Comparison of ENCODE assay signal across 12 cellular contexts in genomic region chr4:139509727-139510410, GRCh38. TPM values are rescaled to one million over a fixed set of nuclear protein-coding genes. Genes with fewer than 3 reads are reported as not detected.
DNase-seq lines count a peak whose midpoint lies in the region; ATAC-seq, FAIRE-seq and TF ChIP-seq lines count a peak whose summit lies in the region.
"Had no signal": no experiment of that assay in that cellular context is flagged by ENCODE, and none has a peak within 500 bp of the region (broad histone marks: within the 10 kb centered on the region; RNA-seq: fewer than 3 reads in every experiment).

No MANE protein-coding gene starts in this region.

- H2BK15ac ChIP-seq in H9 (ENCODE audit: low read depth, low read length): no peak overlapping the region

- H2BK5ac ChIP-seq in H9 (ENCODE audit: insufficient read length, low read length): no peak overlapping the region

- H2AK5ac ChIP-seq in H9 (ENCODE audit: insufficient read length, low read length): no peak overlapping the region

- H3K79me2 ChIP-seq in H9 (ENCODE audit: insufficient read depth, low read length): no peaks in the 10 kb centered on the region

- H3K27ac Mint-ChIP-seq in H9: peak overlapping the region in 2 of 3 experiments; percentile 47 to 66; a peak in 2 of 7 replicates
- H3K27ac Mint-ChIP-seq: natural killer cell; stimulated activated naive CD8-positive, alpha-beta T cell treated with anti-CD3 and anti-CD28 coated beads, Interleukin-15, Interleukin-2, amounts not matched to agents 100 ng/mL and 50 ng/mL, for 24 hours had no signal

- no peak overlapping the region for H2AFZ ChIP-seq in H9 (ENCODE audit: low read length)

- CTCF ChIA-PET in AG04449 (lab: Yijun Ruan, JAX): interaction anchor here (0.8 to 4.5 kb wide), 9 partner anchors 8 to 147 kb away, joined by 3 to 33 read pairs (median 5); no protein-coding TSS in a partner anchor

- no peak overlapping the region for H3K4me3 ChIP-seq in AG04449 (ENCODE audit: low read depth, low read length)
- no peak overlapping the region for H3K4me3 ChIP-seq in astrocyte of the cerebellum (ENCODE audit: low read depth, low read length)
- H3K4me3 ChIP-seq: SJCRH30 had no signal

- DNase-seq in AG04449 (ENCODE audit: low read depth, low spot score) (no peak), H9 (peak; percentile 66), astrocyte of the cerebellum (ENCODE audit: low read depth) (no peak), iPS-NIHi11 (ENCODE audit: low spot score) (peak; percentile 63), islet precursor cell (no peak), GM19239 (ENCODE audit: insufficient read length, low spot score) (no peak)
- DNase-seq: GF-D8, natural killer cell, SJCRH30 had no signal

- ATAC-seq in HG02970 (IDR thresholded peaks at IDR 0.05; ENCODE audit: low FRiP score, unreplicated experiment): no peak
- ATAC-seq in GM19463 (IDR thresholded peaks at IDR 0.05; ENCODE audit: unreplicated experiment): no peak
- ATAC-seq: natural killer cell had no signal

- no peak overlapping the region for H4K91ac ChIP-seq in H9 (ENCODE audit: insufficient read length, low read depth, low read length)

- H2BK120ac ChIP-seq in H9 (ENCODE audit: low read depth, low read length, poor library complexity, severe bottlenecking): no peak overlapping the region

- no peak overlapping the region for H3K9ac ChIP-seq in H9 (ENCODE audit: extremely low read depth, insufficient read length, low read length)

- no peaks in the 10 kb centered on the region for H3K9me3 Mint-ChIP-seq in H9
- H3K9me3 Mint-ChIP-seq: natural killer cell; stimulated activated naive CD8-positive, alpha-beta T cell treated with anti-CD3 and anti-CD28 coated beads, Interleukin-15, Interleukin-2, amounts not matched to agents 100 ng/mL and 50 ng/mL, for 24 hours had no signal

- H3K14ac ChIP-seq in H9 (ENCODE audit: insufficient read depth, low read length): no peak overlapping the region

- H3K4me1 ChIP-seq in H9 (ENCODE audit: insufficient read depth, low read length): no peaks in the 10 kb centered on the region
- H3K4me1 ChIP-seq: SJCRH30 had no signal

- no peaks in the 10 kb centered on the region for H4K20me1 ChIP-seq in H9 (ENCODE audit: control insufficient read depth, insufficient read depth, insufficient read length)

- H3K23ac ChIP-seq in H9 (ENCODE audit: insufficient read length, low read depth, low read length): no peak overlapping the region

- POLR2A ChIA-PET in AG04449 (lab: Yijun Ruan, JAX): no interaction called here

- no peak overlapping the region for H3K4me2 ChIP-seq in H9 (ENCODE audit: insufficient read depth, insufficient read length, low read length)

- no peaks in the 10 kb centered on the region for H3K9me3 ChIP-seq in H9 (ENCODE audit: control insufficient read depth, low read depth, low read length)
- H3K9me3 ChIP-seq: SJCRH30 had no signal

- no peak overlapping the region for H3T11ph ChIP-seq in H9 (ENCODE audit: low read length)

- TF ChIP-seq CTCF in AG04449 (IDR thresholded peaks at IDR 0.05; ENCODE audit: insufficient read depth, low read length, missing control alignments) (peak; percentile 40), H9 (conservative IDR thresholded peaks at IDR 0.05) (peak; percentile 71), astrocyte of the cerebellum (IDR thresholded peaks at IDR 0.05; ENCODE audit: low read depth, low read length, missing control alignments) (peak; percentile 38)

- no peak overlapping the region for H3K27ac ChIP-seq in H9 (ENCODE audit: insufficient read length, low read depth, low read length)
- H3K27ac ChIP-seq: SJCRH30 had no signal

- no peak overlapping the region for H4K5ac ChIP-seq in H9 (ENCODE audit: insufficient read length, low read depth, low read length)

- H2BK20ac ChIP-seq in H9 (ENCODE audit: low read depth, low read length, poor library complexity, severe bottlenecking): no peak overlapping the region

- peaks cover 14 to 24% of the 10 kb centered on the region in 2 experiments for H3K4me1 Mint-ChIP-seq in H9
- H3K4me1 Mint-ChIP-seq: natural killer cell had no signal

- no peak overlapping the region for H3K56ac ChIP-seq in H9 (ENCODE audit: insufficient read length, low read depth, low read length)

- H3K27me3 Mint-ChIP-seq in H9 (ENCODE audit: low read depth): no peaks in the 10 kb centered on the region
- H3K27me3 Mint-ChIP-seq: stimulated activated naive CD8-positive, alpha-beta T cell treated with anti-CD3 and anti-CD28 coated beads, Interleukin-15, Interleukin-2, amounts not matched to agents 100 ng/mL and 50 ng/mL, for 24 hours had no signal

- in situ Hi-C loops in astrocyte of the cerebellum (cut with HindIII; ENCODE audit: low sequenced_read_pairs): no loop called here

- WGBS in H9 (ENCODE audit: extremely low coverage, insufficient read length, low lambda C conversion rate): no CpG with 5 or more reads among the region's 6 CpGs

- no peak overlapping the region for H4K8ac ChIP-seq in H9 (replicated peaks; ENCODE audit: insufficient read length, low read depth, low read length)

- H3K27me3 ChIP-seq in H9 (ENCODE audit: insufficient read depth, low read length): no peaks in the 10 kb centered on the region
- H3K27me3 ChIP-seq: SJCRH30 had no signal

- H3K79me1 ChIP-seq in H9 (ENCODE audit: insufficient read depth, low read depth, low read length, poor library complexity, severe bottlenecking): no peaks in the 10 kb centered on the region

- H2BK12ac ChIP-seq in H9 (ENCODE audit: insufficient read length, low read depth, low read length): no peak overlapping the region

- FAIRE-seq in GM19239 (lab: Jason Lieb, UNC): no peak

- H3K36me3 Mint-ChIP-seq in H9 (ENCODE audit: insufficient read depth in 1 of 3, low read depth in 3 of 3): no peaks in the 10 kb centered on the region; a peak in 1 of 7 replicates
- H3K36me3 Mint-ChIP-seq: natural killer cell had no signal

- H3K4ac ChIP-seq in H9 (ENCODE audit: low read depth, low read length): no peak overlapping the region

- no peaks in the 10 kb centered on the region for H3K23me2 ChIP-seq in H9 (ENCODE audit: insufficient read length, low read depth, low read length, poor library complexity, severe bottlenecking)

- no peak overlapping the region for H3K4me3 Mint-ChIP-seq in H9
- H3K4me3 Mint-ChIP-seq: natural killer cell; stimulated activated naive CD8-positive, alpha-beta T cell treated with anti-CD3 and anti-CD28 coated beads, Interleukin-15, Interleukin-2, amounts not matched to agents 100 ng/mL and 50 ng/mL, for 24 hours had no signal

- no peak overlapping the region for H3K18ac ChIP-seq in H9 (ENCODE audit: insufficient read length, low read depth, low read length)

RNA-seq across cellular contexts. Expression of gene SETD7, which starts 46.1 kb away (rescaled TPM):
- 1.5 and 1.7 TPM in 2 replicates for total RNA-seq in H9 (2021)

RNA-seq across cellular contexts. Expression of gene RAB33B, which starts 55.9 kb away (rescaled TPM):
- 7.5 and 7.7 TPM in 2 replicates for total RNA-seq in H9 (2021)

Comparison
In these comparisons a context has a peak if more than half of its experiments do, and no peak if none do; other contexts are left out.
1. DNase-seq: peak in H9 (single experiment) and iPS-NIHi11 (single experiment); none in AG04449 (single experiment), astrocyte of the cerebellum (single experiment), islet precursor cell (single experiment) and GM19239 (single experiment).
2. Peak in every context shown above with its lines, with median percentiles within 50 percentile points of each other: CTCF ChIP-seq.